In genomic region chr17:38798614-38799500, GRCh38 we compare ENCODE assay signal across 1 cellular context.
TF ChIP-seq lines count a peak whose summit lies in the region.

No MANE protein-coding gene starts in this region.

TF ChIP-seq in K562, 482 proteins besides CTCF, POLR2A, EP300 and RAD21 (continued from another document and continues in another):
- TF ChIP-seq TFAP4 (CRISPR knock-in tag; IDR thresholded peaks at IDR 0.05; ENCODE audit: borderline replicate concordance) (no peak), BRD9 (IDR thresholded peaks at IDR 0.05; ENCODE audit: low read depth, partially characterized antibody) (no peak), UBTF (IDR thresholded peaks at IDR 0.05; ENCODE audit: borderline replicate concordance in 1 of 2, low read depth in 2 of 2, low read length in 2 of 2) (peak in 1 of 2 experiments; percentile 59; a peak in 1 of 4 replicates), CHD4 (IDR thresholded peaks at IDR 0.05; ENCODE audit: insufficient read depth, insufficient replicate concordance, low read depth, low read length, poor library complexity, severe bottlenecking) (no peak), ZKSCAN3 (CRISPR knock-in tag; IDR thresholded peaks at IDR 0.05) (no peak), MBD2 (IDR thresholded peaks at IDR 0.05; ENCODE audit: borderline replicate concordance, low read depth) (0 out of 2 replicates have a peak, but pooled peaks have one; percentile 17), HNRNPLL (IDR thresholded peaks at IDR 0.05; ENCODE audit: low read depth, low read length, poor library complexity, severe bottlenecking) (peak; percentile 55), TCF15 (CRISPR knock-in tag; IDR thresholded peaks at IDR 0.05) (no peak), RREB1 (CRISPR knock-in tag; IDR thresholded peaks at IDR 0.05) (no peak), ZFP1 (CRISPR knock-in tag; IDR thresholded peaks at IDR 0.05) (no peak), MYNN (IDR thresholded peaks at IDR 0.05) (no peak), MYNN (CRISPR knock-in tag; IDR thresholded peaks at IDR 0.05) (no peak), ELK1 (CRISPR knock-in tag; IDR thresholded peaks at IDR 0.05) (no peak), E4F1 (CRISPR knock-in tag; IDR thresholded peaks at IDR 0.05; ENCODE audit: borderline replicate concordance) (no peak), HNRNPH1 (optimal IDR thresholded peaks at IDR 0.05; ENCODE audit: low read depth, low read length) (no peak), PKNOX1 (IDR thresholded peaks at IDR 0.05) (no peak), SRSF7 (optimal IDR thresholded peaks at IDR 0.05; ENCODE audit: low read depth, low read length) (no peak), CEBPB (tag; IDR thresholded peaks at IDR 0.05) (no peak), MXI1 (IDR thresholded peaks at IDR 0.05; ENCODE audit: low read depth, low read length) (no peak), SETDB1 (IDR thresholded peaks at IDR 0.05; ENCODE audit: low read length) (no peak), THRB (CRISPR knock-in tag; conservative IDR thresholded peaks at IDR 0.05) (no peak), SMAD3 (CRISPR knock-in tag; conservative IDR thresholded peaks at IDR 0.05) (no peak), CHAMP1 (IDR thresholded peaks at IDR 0.05) (no peak), CBFA2T3 (IDR thresholded peaks at IDR 0.05) (no peak), ZNF347 (CRISPR knock-in tag; IDR thresholded peaks at IDR 0.05; ENCODE audit: low read depth) (no peak), ZNF239 (CRISPR knock-in tag; IDR thresholded peaks at IDR 0.05) (no peak), MXD1 (CRISPR knock-in tag; IDR thresholded peaks at IDR 0.05; ENCODE audit: borderline replicate concordance, poor library complexity, severe bottlenecking) (no peak), NCOA4 (IDR thresholded peaks at IDR 0.05; ENCODE audit: partially characterized antibody) (no peak), ZNF695 (CRISPR knock-in tag; IDR thresholded peaks at IDR 0.05) (no peak), CHCHD3 (CRISPR knock-in tag; IDR thresholded peaks at IDR 0.05) (no peak), ZNF384 (IDR thresholded peaks at IDR 0.05; ENCODE audit: low read depth, low read length) (no peak), FOXM1 (IDR thresholded peaks at IDR 0.05; ENCODE audit: low read depth) (no peak), FOXM1 (CRISPR knock-in tag; IDR thresholded peaks at IDR 0.05; ENCODE audit: low read depth) (no peak), RNF2 (IDR thresholded peaks at IDR 0.05) (no peak), KDM1A (IDR thresholded peaks at IDR 0.05) (no peak), ZNF124 (CRISPR knock-in tag; IDR thresholded peaks at IDR 0.05) (no peak), MNT (conservative IDR thresholded peaks at IDR 0.05) (peak; percentile 30 to 58; a peak in 3 of 4 replicates), ETV5 (CRISPR knock-in tag; IDR thresholded peaks at IDR 0.05; ENCODE audit: low read depth) (no peak), NONO (IDR thresholded peaks at IDR 0.05; ENCODE audit: low read depth in 2 of 2, low read length in 1 of 2) (peak in 1 of 2 experiments; percentile 92; a peak in 3 of 4 replicates)
